ENCODE assay signal across 8 cellular contexts in the genomic region with DNA sequence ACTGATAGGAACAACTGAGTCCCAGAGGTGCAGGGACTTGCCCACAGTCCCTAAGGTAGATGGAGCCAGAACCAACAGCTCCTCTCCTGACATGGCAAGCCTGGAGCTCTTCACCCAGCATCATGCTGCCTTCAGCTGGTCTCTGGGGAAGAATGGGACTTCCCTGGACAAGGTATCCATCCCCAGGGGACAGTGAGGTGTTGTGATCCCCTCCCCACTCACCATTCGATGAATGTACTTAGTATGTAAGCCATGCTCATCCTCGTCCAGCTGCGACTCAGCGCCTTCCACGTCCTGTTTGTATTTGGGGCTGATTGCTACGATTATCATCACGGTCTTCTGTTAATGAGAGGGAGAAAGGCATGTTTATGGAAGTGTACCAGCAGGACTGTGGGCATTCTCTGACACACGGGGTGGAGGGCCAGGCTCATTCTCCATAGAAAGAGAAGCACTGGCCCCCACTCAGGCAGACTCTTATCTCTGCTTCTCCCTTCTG. TPM values are rescaled to one million over a fixed set of nuclear protein-coding genes. Genes with fewer than 3 reads are reported as not detected.
A peak's percentile ranks its signal among the peaks of the same experiment; 100 is the strongest.
DNase-seq lines count a peak whose midpoint lies in the region; ATAC-seq, FAIRE-seq and TF ChIP-seq lines count a peak whose summit lies in the region.

No MANE protein-coding gene starts in this region.

- ATAC-seq in natural killer cell (no peak), HG02852 (IDR thresholded peaks at IDR 0.05; ENCODE audit: unreplicated experiment) (no peak)
- no peak for ATAC-seq in natural killer cell treated with Interleukin-12 subunit alpha and Interleukin-12 subunit beta and Interleukin-15 and Interleukin-18, amount 100 ng/mL, for 72 hours

- no peaks in the 10 kb centered on the region for H3K27me3 Mint-ChIP-seq in natural killer cell (ENCODE audit: low read depth in 2 of 2)
- H3K27me3 Mint-ChIP-seq in natural killer cell treated with Interleukin-12 subunit alpha and Interleukin-12 subunit beta and Interleukin-15 and Interleukin-18, amount 100 ng/mL, for 72 hours = no peaks in the 10 kb centered on the region

- H3K9me3 Mint-ChIP-seq in natural killer cell = no peaks in the 10 kb centered on the region
- H3K9me3 Mint-ChIP-seq in natural killer cell treated with Interleukin-12 subunit alpha and Interleukin-12 subunit beta and Interleukin-15 and Interleukin-18, amount 100 ng/mL, for 72 hours = no peaks in the 10 kb centered on the region

- H3K4me3 ChIP-seq in OCI-LY1 (ENCODE audit: low read depth, low read length, poor library complexity, severe bottlenecking) (no peak overlapping the region), keratinocyte (ENCODE audit: control insufficient read depth in 2 of 3, extremely low read depth in 1 of 3, insufficient read depth in 2 of 3, low read depth in 1 of 3, low read length in 3 of 3) (no peak overlapping the region)

- peak overlapping the region; percentile 32 for H3K27ac ChIP-seq in OCI-LY1 (ENCODE audit: low read depth, low read length, poor library complexity, severe bottlenecking)
- H3K27ac ChIP-seq in keratinocyte (ENCODE audit: control insufficient read depth, insufficient read depth, low read length) = peak overlapping the region; percentile 48

- H3K79me2 ChIP-seq in OCI-LY1 (ENCODE audit: insufficient read depth, low read length) (no peaks in the 10 kb centered on the region), keratinocyte (ENCODE audit: control insufficient read depth, insufficient read depth, low read length) (peaks cover 18% of the 10 kb centered on the region)

- peak overlapping the region; percentile 43 for H3K4me3 Mint-ChIP-seq in natural killer cell
- H3K4me3 Mint-ChIP-seq in natural killer cell treated with Interleukin-12 subunit alpha and Interleukin-12 subunit beta and Interleukin-15 and Interleukin-18, amount 100 ng/mL, for 72 hours = no peak overlapping the region

- TF ChIP-seq CTCF in natural killer cell (IDR thresholded peaks at IDR 0.05) (no peak), OCI-LY1 (IDR thresholded peaks at IDR 0.05; ENCODE audit: low read length) (no peak), keratinocyte (optimal IDR thresholded peaks at IDR 0.05 in 1 of 3, IDR thresholded peaks at IDR 0.05 in 1 of 3, conservative IDR thresholded peaks at IDR 0.05 in 1 of 3; ENCODE audit: extremely low read depth in 1 of 3, insufficient read depth in 2 of 3, low read length in 3 of 3) (no peak)

- no peaks in the 10 kb centered on the region for H3K9me3 ChIP-seq in OCI-LY1 (ENCODE audit: low read length)
- H3K9me3 ChIP-seq in keratinocyte (ENCODE audit: control insufficient read depth, low read depth, low read length) = no peaks in the 10 kb centered on the region

- H3K9me2 ChIP-seq in OCI-LY1 (ENCODE audit: low read depth, low read length) = no peaks in the 10 kb centered on the region

- H3K27me3 ChIP-seq in OCI-LY1 (ENCODE audit: insufficient read depth, low read length) = no peaks in the 10 kb centered on the region
- H3K27me3 ChIP-seq in keratinocyte (ENCODE audit: control insufficient read depth, extremely low read depth, insufficient read depth, low read length) = no peaks in the 10 kb centered on the region

- FAIRE-seq in keratinocyte (lab: Jason Lieb, UNC) = no peak

- H3K9ac ChIP-seq in OCI-LY1 (ENCODE audit: low read length) (no peak overlapping the region), keratinocyte (ENCODE audit: control insufficient read depth, extremely low read depth, insufficient read depth, low read length) (peak overlapping the region; percentile 52)

- H3K4me2 ChIP-seq in OCI-LY1 (ENCODE audit: low read length) (no peak overlapping the region), keratinocyte (ENCODE audit: control insufficient read depth, extremely low read depth, insufficient read depth, low read depth, low read length) (no peak overlapping the region)

- H3K27ac Mint-ChIP-seq in natural killer cell = no peak overlapping the region
- peak overlapping the region in 1 of 2 donors; percentile 63 for H3K27ac Mint-ChIP-seq in natural killer cell treated with Interleukin-12 subunit alpha and Interleukin-12 subunit beta and Interleukin-15 and Interleukin-18, amount 100 ng/mL, for 72 hours

- H3K36me3 Mint-ChIP-seq in natural killer cell = peaks cover 6% of the 10 kb centered on the region
- H3K36me3 Mint-ChIP-seq in natural killer cell treated with Interleukin-12 subunit alpha and Interleukin-12 subunit beta and Interleukin-15 and Interleukin-18, amount 100 ng/mL, for 72 hours = peaks cover 15% of the 10 kb centered on the region

- H3K4me1 Mint-ChIP-seq in natural killer cell = peaks cover 23 to 26% of the 10 kb centered on the region in 2 donors
- peaks cover 18 to 20% of the 10 kb centered on the region in 2 donors for H3K4me1 Mint-ChIP-seq in natural killer cell treated with Interleukin-12 subunit alpha and Interleukin-12 subunit beta and Interleukin-15 and Interleukin-18, amount 100 ng/mL, for 72 hours (ENCODE audit: low read depth in 2 of 2)

- no peak for DNase-seq in natural killer cell
- no peak for DNase-seq in natural killer cell treated with Interleukin-12 subunit alpha and Interleukin-12 subunit beta and Interleukin-15 and Interleukin-18, amount 100 ng/mL, for 72 hours (ENCODE audit: low spot score)
- no peak for DNase-seq in keratinocyte (ENCODE audit: low read depth, low spot score)
- no peak for DNase-seq in GF-D8 (lab: John Stamatoyannopoulos, UW)
- no peak for DNase-seq in Kasumi-1 (lab: John Stamatoyannopoulos, UW)
- DNase-seq in amniotic stem cell (lab: John Stamatoyannopoulos, UW) = no peak

- dilution Hi-C loops in keratinocyte (cut with MboI; ENCODE audit: extremely low pct_ligation_motif_present, low sequenced_read_pairs) = no loop called here

- H3F3A ChIP-seq in OCI-LY1 (ENCODE audit: insufficient read depth, low read length) = no peaks in the 10 kb centered on the region

- H3K36me3 ChIP-seq in OCI-LY1 (ENCODE audit: insufficient read depth, low read length) = peaks cover 69% of the 10 kb centered on the region
- peaks cover 52 to 79% of the 10 kb centered on the region in 2 experiments for H3K36me3 ChIP-seq in keratinocyte (ENCODE audit: control insufficient read depth in 2 of 2, extremely low read depth in 1 of 2, insufficient read depth in 2 of 2, low read length in 2 of 2)

- peaks cover 2% of the 10 kb centered on the region for H3K9me1 ChIP-seq in keratinocyte (ENCODE audit: control insufficient read depth, extremely low read depth, insufficient read depth, low read length)

- H4K20me1 ChIP-seq in OCI-LY1 (ENCODE audit: insufficient read depth, low read length) = no peaks in the 10 kb centered on the region
- no peaks in the 10 kb centered on the region for H4K20me1 ChIP-seq in keratinocyte (ENCODE audit: control insufficient read depth, extremely low read depth, insufficient read depth, low read length)

- H3K4me1 ChIP-seq in OCI-LY1 (ENCODE audit: insufficient read depth, low read length, severe bottlenecking) (peaks cover 21% of the 10 kb centered on the region), keratinocyte (ENCODE audit: control insufficient read depth, extremely low read depth, insufficient read depth, low read length) (peaks cover 42% of the 10 kb centered on the region)

- H2AFZ ChIP-seq in OCI-LY1 (ENCODE audit: low read length) (no peak overlapping the region), keratinocyte (ENCODE audit: control insufficient read depth, low read length) (no peak overlapping the region)

- intact Hi-C loops in natural killer cell (cut with micrococcal nuclease) = no loop called here

RNA-seq across cellular contexts. Expression of gene TRAF3IP2, which starts 39.4 kb away (rescaled TPM):
- 10 to 100 TPM in 1 of 3 donors, 1 to 10 TPM in 2; 9.8 to 14.7 (median 9.9) TPM for total RNA-seq in natural killer cell
- total RNA-seq in natural killer cell treated with Interleukin-12 subunit alpha and Interleukin-12 subunit beta and Interleukin-15 and Interleukin-18, amount 100 ng/mL, for 72 hours = 10 to 100 TPM; 20.8 to 24.9 TPM
- polyA plus RNA-seq in keratinocyte = 76.8 to 81.6 TPM (median 81.1 TPM) in 3 replicates
- polyA plus RNA-seq in keratinocyte (2011; ENCODE audit: low read depth) = 47.7 TPM
- polyA plus RNA-seq in keratinocyte (2011; cell fraction: cytosol; rRNA removed) = 83.9 and 87.4 TPM in 2 replicates
- polyA plus RNA-seq in keratinocyte (2011; cell fraction: nucleus; rRNA removed) = 81.5 and 96.9 TPM in 2 replicates
- 74.8 and 75.5 TPM in 2 replicates for polyA plus RNA-seq in keratinocyte (2012; ENCODE audit: low replicate concordance)
- polyA minus RNA-seq in keratinocyte = 89.6 to 152 TPM (median 117 TPM) in 3 replicates
- polyA minus RNA-seq in keratinocyte (2011; cell fraction: cytosol; rRNA and poly(A)+ RNA removed) = 76.4 TPM
- polyA minus RNA-seq in keratinocyte (2011; cell fraction: nucleus; rRNA and poly(A)+ RNA removed) = 48.5 and 58.3 TPM in 2 replicates
